In the genomic region with DNA sequence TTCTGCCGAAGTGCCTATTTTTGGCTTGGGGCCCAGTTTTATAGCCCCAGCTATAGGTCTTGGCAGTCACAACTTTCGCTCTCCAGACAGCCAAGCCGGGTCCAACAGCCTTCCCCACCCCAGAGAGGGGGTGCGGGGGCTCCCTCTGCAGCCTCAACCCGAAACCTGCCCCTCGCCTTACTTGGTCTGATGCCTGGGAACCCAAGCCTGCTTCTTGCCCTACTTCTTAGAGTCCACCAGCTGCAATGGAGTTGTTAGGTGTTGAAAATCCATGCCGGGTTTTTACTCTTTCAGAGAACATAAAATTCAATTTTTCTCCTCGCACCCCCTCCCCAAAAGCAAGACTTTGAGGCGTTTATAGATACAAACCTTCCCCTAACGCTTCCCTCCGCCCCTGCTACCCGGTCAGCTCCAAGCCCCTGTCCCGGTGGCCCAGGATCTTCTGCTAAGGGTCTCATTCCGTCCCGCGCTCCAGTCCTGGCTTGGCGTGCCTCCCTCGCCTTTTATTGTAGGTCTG, we compare ENCODE assay signal across 8 cellular contexts.
A peak's percentile ranks its signal among the peaks of the same experiment; 100 is the strongest.
DNase-seq lines count a peak whose midpoint lies in the region; FAIRE-seq and TF ChIP-seq lines count a peak whose summit lies in the region.
"Not testable (repeated sequence)": the region's sequence is repeated elsewhere in the genome, so short reads cannot be mapped to it uniquely, and the experiment has no call there.

No MANE protein-coding gene starts in this region.

- H3K9me3 Mint-ChIP-seq in astrocyte (ENCODE audit: unreplicated experiment): not testable (repeated sequence)

- TF ChIP-seq CTCF in BJ (IDR thresholded peaks at IDR 0.05; ENCODE audit: insufficient read depth, low read depth, low read length); GM20000 (IDR thresholded peaks at IDR 0.05; ENCODE audit: extremely low read depth, missing control alignments); SU-DHL-6 (IDR thresholded peaks at IDR 0.05; ENCODE audit: insufficient read depth, low read length, poor library complexity, severe bottlenecking); astrocyte (IDR thresholded peaks at IDR 0.05; ENCODE audit: insufficient read depth, low read depth, low read length): not testable (repeated sequence)

- POLR2A ChIA-PET in BJ (lab: Charles Lee): not testable (repeated sequence)

- H3K27me3 ChIP-seq in BJ (ENCODE audit: control insufficient read depth, insufficient read depth, low read length) (peaks cover 10% of the 10 kb centered on the region), mesenchymal stem cell (ENCODE audit: control insufficient read depth in 1 of 2, insufficient read depth in 1 of 2, low read length in 2 of 2) (peaks cover 0 to 18% of the 10 kb centered on the region in 2 experiments), skeletal muscle satellite cell (ENCODE audit: control insufficient read depth, insufficient read depth, low read length) (peaks cover 14% of the 10 kb centered on the region)
- not testable (repeated sequence) for H3K27me3 ChIP-seq in SU-DHL-6 (ENCODE audit: low read length); astrocyte (ENCODE audit: insufficient read depth, low read length)

- not testable (repeated sequence) for H3K9me3 ChIP-seq in SU-DHL-6 (ENCODE audit: insufficient read depth, low read length); astrocyte (ENCODE audit: insufficient read depth, low read depth, low read length); mesenchymal stem cell (ENCODE audit: control insufficient read depth, low read length); skeletal muscle satellite cell (replicated peaks; ENCODE audit: low read length)

- H2AK5ac ChIP-seq in mesenchymal stem cell (ENCODE audit: low read length, severe bottlenecking): not testable (repeated sequence)

- not testable (repeated sequence) for H3K9me2 ChIP-seq in SU-DHL-6 (replicated peaks; ENCODE audit: insufficient read depth, low read length)

- peak overlapping the region; percentile 98 for H3K4me3 Mint-ChIP-seq in astrocyte (ENCODE audit: unreplicated experiment)

- CTCF ChIA-PET in BJ (lab: Yijun Ruan, JAX): interaction anchor here (1.9 kb wide), 1 partner anchor 10 kb away, joined by 11 read pairs; no protein-coding TSS in a partner anchor

- peak overlapping the region; percentile 70 for H3K4me2 ChIP-seq in SU-DHL-6 (ENCODE audit: low read depth, low read length, poor library complexity, severe bottlenecking)
- H3K4me2 ChIP-seq in astrocyte (ENCODE audit: low read length): peak overlapping the region; percentile 98
- H3K4me2 ChIP-seq in mesenchymal stem cell (ENCODE audit: low read length, poor library complexity, severe bottlenecking): peak overlapping the region; percentile 52
- peak overlapping the region; percentile 90 for H3K4me2 ChIP-seq in skeletal muscle satellite cell (ENCODE audit: low read length)

- peak overlapping the region; percentile 60 for H3K27ac ChIP-seq in SU-DHL-6 (ENCODE audit: low read depth, low read length)
- peak overlapping the region; percentile 66 for H3K27ac ChIP-seq in astrocyte (ENCODE audit: low read depth, low read length)
- peak overlapping the region; percentile 98 for H3K27ac ChIP-seq in mesenchymal stem cell (ENCODE audit: low read length, poor library complexity, severe bottlenecking)

- peak overlapping the region; percentile 64 for H4K91ac ChIP-seq in mesenchymal stem cell (ENCODE audit: low read length)

- peak overlapping the region in 1 of 2 experiments; percentile 84 for H2BK12ac ChIP-seq in mesenchymal stem cell (ENCODE audit: low read length in 2 of 2)

- peak overlapping the region; percentile 98 for H3K27ac Mint-ChIP-seq in astrocyte (ENCODE audit: unreplicated experiment)

- DNase-seq in BJ (ENCODE audit: low read depth); astrocyte (ENCODE audit: low read depth): not testable (repeated sequence)
- DNase-seq in GM20000 (ENCODE audit: low spot score) (peak; percentile 36), NCI-H1417 (lab: John Stamatoyannopoulos, UW) (peak in 2 of 3 experiments; percentile 59 to 92), fibroblast of the conjunctiva (ENCODE audit: low read depth) (peak; percentile 66), mesenchymal stem cell (peak; percentile 82)

- H2BK120ac ChIP-seq in mesenchymal stem cell (ENCODE audit: low read depth, low read length): peak overlapping the region; percentile 82

- H3K4me3 ChIP-seq in BJ (ENCODE audit: low read depth, low read length) (peak overlapping the region; percentile 55), SU-DHL-6 (ENCODE audit: insufficient read depth, low read length, poor library complexity, severe bottlenecking) (peak overlapping the region; percentile 91), astrocyte (ENCODE audit: insufficient read depth, low read depth, low read length) (peak overlapping the region; percentile 79), mesenchymal stem cell (ENCODE audit: insufficient read depth in 1 of 2, low read depth in 1 of 2, low read length in 2 of 2) (peak overlapping the region; percentile 81 to 87), skeletal muscle satellite cell (ENCODE audit: low read length) (peak overlapping the region; percentile 71)

- not testable (repeated sequence) for H3K36me3 Mint-ChIP-seq in astrocyte (ENCODE audit: low read depth, unreplicated experiment)

- H3K79me2 ChIP-seq in SU-DHL-6 (ENCODE audit: insufficient read depth, low read length): peaks cover 35% of the 10 kb centered on the region
- peaks cover 30% of the 10 kb centered on the region for H3K79me2 ChIP-seq in astrocyte (ENCODE audit: insufficient read depth, low read length)

- H2AFZ ChIP-seq in SU-DHL-6 (ENCODE audit: low read depth, low read length, severe bottlenecking): peak overlapping the region; percentile 100
- peak overlapping the region; percentile 93 for H2AFZ ChIP-seq in astrocyte (ENCODE audit: low read depth, low read length)
- H2AFZ ChIP-seq in mesenchymal stem cell (ENCODE audit: low read depth, low read length): peak overlapping the region; percentile 3

- H3K9ac ChIP-seq in SU-DHL-6 (ENCODE audit: low read length): peak overlapping the region; percentile 88
- peak overlapping the region; percentile 85 for H3K9ac ChIP-seq in astrocyte (ENCODE audit: low read length)
- H3K9ac ChIP-seq in mesenchymal stem cell (ENCODE audit: low read length): peak overlapping the region; percentile 78
- H3K9ac ChIP-seq in skeletal muscle satellite cell (ENCODE audit: low read depth, low read length): peak overlapping the region; percentile 72

- peak overlapping the region; percentile 90 for H4K8ac ChIP-seq in mesenchymal stem cell (ENCODE audit: low read length)

- H3K4ac ChIP-seq in mesenchymal stem cell (ENCODE audit: low read depth in 1 of 2, low read length in 2 of 2): peak overlapping the region in 1 of 2 experiments; percentile 57

- H3K4me1 ChIP-seq in astrocyte (ENCODE audit: insufficient read depth, low read length); skeletal muscle satellite cell (ENCODE audit: control insufficient read depth, insufficient read depth, low read length): not testable (repeated sequence)
- H3K4me1 ChIP-seq in mesenchymal stem cell (ENCODE audit: control insufficient read depth, insufficient read depth, low read depth, low read length): peaks cover 15% of the 10 kb centered on the region

- H3K18ac ChIP-seq in mesenchymal stem cell (ENCODE audit: low read depth in 1 of 2, low read length in 2 of 2): peak overlapping the region; percentile 35 to 96

- peaks cover 13% of the 10 kb centered on the region for H3K79me1 ChIP-seq in mesenchymal stem cell (replicated peaks; ENCODE audit: low read length, poor library complexity, severe bottlenecking)

- H3K23ac ChIP-seq in mesenchymal stem cell (ENCODE audit: low read length in 2 of 2): not testable (repeated sequence)

- H3K36me3 ChIP-seq in BJ (ENCODE audit: control insufficient read depth, insufficient read depth, low read length); SU-DHL-6 (ENCODE audit: low read length); astrocyte (ENCODE audit: insufficient read depth, low read length); skeletal muscle satellite cell (ENCODE audit: insufficient read depth, low read length): not testable (repeated sequence)
- H3K36me3 ChIP-seq in mesenchymal stem cell (ENCODE audit: control insufficient read depth in 1 of 2, insufficient read depth in 2 of 2, low read depth in 1 of 2, low read length in 2 of 2): peaks cover 0 to 13% of the 10 kb centered on the region in 2 experiments

- not testable (repeated sequence) for H3K14ac ChIP-seq in mesenchymal stem cell (ENCODE audit: low read length in 2 of 2)

- not testable (repeated sequence) for H4K20me1 ChIP-seq in SU-DHL-6 (ENCODE audit: low read depth, low read length)
- peaks cover 20% of the 10 kb centered on the region for H4K20me1 ChIP-seq in astrocyte (ENCODE audit: insufficient read depth, low read length)

- not testable (repeated sequence) for H3K27me3 Mint-ChIP-seq in astrocyte (ENCODE audit: low read depth, unreplicated experiment)

- FAIRE-seq in astrocyte (lab: Jason Lieb, UNC): peak; percentile 13

- H3K4me1 Mint-ChIP-seq in astrocyte (ENCODE audit: low read depth, unreplicated experiment): not testable (repeated sequence)

- H2BK5ac ChIP-seq in mesenchymal stem cell (ENCODE audit: low read depth, low read length, poor library complexity, severe bottlenecking): peak overlapping the region; percentile 96

- under 1% methylated on average over 14 of the region's 18 CpGs for WGBS in mesenchymal stem cell

- H2BK15ac ChIP-seq in mesenchymal stem cell (ENCODE audit: low read depth, poor library complexity, severe bottlenecking): peak overlapping the region; percentile 94

- H3F3A ChIP-seq in SU-DHL-6 (ENCODE audit: insufficient read depth): not testable (repeated sequence)

Comparison
In these comparisons a context has a peak if more than half of its experiments do, and no peak if none do; other contexts are left out.
1. H2AFZ ChIP-seq: peak in every context shown above with its lines; median percentile 100 in SU-DHL-6; 93 in astrocyte; 3 in mesenchymal stem cell.